In the genomic region with DNA sequence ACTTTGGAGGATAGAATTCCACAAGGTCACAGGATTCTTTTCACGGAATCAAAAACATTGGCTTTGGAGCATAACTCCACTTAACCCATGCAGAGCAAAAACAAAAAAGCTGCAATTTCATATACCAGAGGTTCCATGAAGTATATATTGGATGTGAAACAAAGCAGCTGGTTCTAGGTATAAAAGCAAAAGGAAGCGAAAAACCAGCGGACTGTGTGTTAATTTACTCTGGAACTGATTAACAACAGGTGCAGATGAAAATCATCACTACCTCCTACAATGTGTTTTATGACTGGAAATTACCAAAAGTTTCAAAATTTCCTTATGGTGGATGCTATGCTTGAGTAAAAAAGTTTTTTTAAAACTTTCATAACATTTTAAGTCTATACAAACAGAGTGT, we compare ENCODE assay signal across 1 cellular context.
TF ChIP-seq lines count a peak whose summit lies in the region.

No MANE protein-coding gene starts in this region.

TF ChIP-seq in GM23338, 12 proteins besides CTCF, POLR2A, EP300 and RAD21 (continued from another document):
- TF ChIP-seq, protein P1, sequence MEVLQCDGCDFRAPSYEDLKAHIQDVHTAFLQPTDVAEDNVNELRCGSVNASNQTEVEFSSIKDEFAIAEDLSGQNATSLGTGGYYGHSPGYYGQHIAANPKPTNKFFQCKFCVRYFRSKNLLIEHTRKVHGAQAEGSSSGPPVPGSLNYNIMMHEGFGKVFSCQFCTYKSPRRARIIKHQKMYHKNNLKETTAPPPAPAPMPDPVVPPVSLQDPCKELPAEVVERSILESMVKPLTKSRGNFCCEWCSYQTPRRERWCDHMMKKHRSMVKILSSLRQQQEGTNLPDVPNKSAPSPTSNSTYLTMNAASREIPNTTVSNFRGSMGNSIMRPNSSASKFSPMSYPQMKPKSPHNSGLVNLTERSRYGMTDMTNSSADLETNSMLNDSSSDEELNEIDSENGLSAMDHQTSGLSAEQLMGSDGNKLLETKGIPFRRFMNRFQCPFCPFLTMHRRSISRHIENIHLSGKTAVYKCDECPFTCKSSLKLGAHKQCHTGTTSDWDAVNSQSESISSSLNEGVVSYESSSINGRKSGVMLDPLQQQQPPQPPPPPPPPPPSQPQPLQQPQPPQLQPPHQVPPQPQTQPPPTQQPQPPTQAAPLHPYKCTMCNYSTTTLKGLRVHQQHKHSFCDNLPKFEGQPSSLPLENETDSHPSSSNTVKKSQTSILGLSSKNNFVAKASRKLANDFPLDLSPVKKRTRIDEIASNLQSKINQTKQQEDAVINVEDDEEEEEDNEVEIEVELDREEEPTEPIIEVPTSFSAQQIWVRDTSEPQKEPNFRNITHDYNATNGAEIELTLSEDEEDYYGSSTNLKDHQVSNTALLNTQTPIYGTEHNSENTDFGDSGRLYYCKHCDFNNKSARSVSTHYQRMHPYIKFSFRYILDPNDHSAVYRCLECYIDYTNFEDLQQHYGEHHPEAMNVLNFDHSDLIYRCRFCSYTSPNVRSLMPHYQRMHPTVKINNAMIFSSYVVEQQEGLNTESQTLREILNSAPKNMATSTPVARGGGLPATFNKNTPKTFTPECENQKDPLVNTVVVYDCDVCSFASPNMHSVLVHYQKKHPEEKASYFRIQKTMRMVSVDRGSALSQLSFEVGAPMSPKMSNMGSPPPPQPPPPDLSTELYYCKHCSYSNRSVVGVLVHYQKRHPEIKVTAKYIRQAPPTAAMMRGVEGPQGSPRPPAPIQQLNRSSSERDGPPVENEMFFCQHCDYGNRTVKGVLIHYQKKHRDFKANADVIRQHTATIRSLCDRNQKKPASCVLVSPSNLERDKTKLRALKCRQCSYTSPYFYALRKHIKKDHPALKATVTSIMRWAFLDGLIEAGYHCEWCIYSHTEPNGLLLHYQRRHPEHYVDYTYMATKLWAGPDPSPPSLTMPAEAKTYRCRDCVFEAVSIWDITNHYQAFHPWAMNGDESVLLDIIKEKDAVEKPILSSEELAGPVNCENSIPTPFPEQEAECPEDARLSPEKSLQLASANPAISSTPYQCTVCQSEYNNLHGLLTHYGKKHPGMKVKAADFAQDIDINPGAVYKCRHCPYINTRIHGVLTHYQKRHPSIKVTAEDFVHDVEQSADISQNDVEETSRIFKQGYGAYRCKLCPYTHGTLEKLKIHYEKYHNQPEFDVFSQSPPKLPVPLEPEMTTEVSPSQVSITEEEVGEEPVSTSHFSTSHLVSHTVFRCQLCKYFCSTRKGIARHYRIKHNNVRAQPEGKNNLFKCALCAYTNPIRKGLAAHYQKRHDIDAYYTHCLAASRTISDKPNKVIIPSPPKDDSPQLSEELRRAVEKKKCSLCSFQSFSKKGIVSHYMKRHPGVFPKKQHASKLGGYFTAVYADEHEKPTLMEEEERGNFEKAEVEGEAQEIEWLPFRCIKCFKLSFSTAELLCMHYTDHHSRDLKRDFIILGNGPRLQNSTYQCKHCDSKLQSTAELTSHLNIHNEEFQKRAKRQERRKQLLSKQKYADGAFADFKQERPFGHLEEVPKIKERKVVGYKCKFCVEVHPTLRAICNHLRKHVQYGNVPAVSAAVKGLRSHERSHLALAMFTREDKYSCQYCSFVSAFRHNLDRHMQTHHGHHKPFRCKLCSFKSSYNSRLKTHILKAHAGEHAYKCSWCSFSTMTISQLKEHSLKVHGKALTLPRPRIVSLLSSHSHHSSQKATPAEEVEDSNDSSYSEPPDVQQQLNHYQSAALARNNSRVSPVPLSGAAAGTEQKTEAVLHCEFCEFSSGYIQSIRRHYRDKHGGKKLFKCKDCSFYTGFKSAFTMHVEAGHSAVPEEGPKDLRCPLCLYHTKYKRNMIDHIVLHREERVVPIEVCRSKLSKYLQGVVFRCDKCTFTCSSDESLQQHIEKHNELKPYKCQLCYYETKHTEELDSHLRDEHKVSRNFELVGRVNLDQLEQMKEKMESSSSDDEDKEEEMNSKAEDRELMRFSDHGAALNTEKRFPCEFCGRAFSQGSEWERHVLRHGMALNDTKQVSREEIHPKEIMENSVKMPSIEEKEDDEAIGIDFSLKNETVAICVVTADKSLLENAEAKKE (CRISPR knock-in tag; IDR thresholded peaks at IDR 0.05) = no peak
- TF ChIP-seq ZNF331 (CRISPR knock-in tag; IDR thresholded peaks at IDR 0.05; ENCODE audit: low read depth) = no peak
- no peak for TF ChIP-seq EZH2 (IDR thresholded peaks at IDR 0.05; ENCODE audit: low read depth, unreplicated experiment)
- TF ChIP-seq, protein P2, sequence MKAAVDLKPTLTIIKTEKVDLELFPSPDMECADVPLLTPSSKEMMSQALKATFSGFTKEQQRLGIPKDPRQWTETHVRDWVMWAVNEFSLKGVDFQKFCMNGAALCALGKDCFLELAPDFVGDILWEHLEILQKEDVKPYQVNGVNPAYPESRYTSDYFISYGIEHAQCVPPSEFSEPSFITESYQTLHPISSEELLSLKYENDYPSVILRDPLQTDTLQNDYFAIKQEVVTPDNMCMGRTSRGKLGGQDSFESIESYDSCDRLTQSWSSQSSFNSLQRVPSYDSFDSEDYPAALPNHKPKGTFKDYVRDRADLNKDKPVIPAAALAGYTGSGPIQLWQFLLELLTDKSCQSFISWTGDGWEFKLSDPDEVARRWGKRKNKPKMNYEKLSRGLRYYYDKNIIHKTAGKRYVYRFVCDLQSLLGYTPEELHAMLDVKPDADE (IDR thresholded peaks at IDR 0.05) = no peak
- TF ChIP-seq, protein P3, sequence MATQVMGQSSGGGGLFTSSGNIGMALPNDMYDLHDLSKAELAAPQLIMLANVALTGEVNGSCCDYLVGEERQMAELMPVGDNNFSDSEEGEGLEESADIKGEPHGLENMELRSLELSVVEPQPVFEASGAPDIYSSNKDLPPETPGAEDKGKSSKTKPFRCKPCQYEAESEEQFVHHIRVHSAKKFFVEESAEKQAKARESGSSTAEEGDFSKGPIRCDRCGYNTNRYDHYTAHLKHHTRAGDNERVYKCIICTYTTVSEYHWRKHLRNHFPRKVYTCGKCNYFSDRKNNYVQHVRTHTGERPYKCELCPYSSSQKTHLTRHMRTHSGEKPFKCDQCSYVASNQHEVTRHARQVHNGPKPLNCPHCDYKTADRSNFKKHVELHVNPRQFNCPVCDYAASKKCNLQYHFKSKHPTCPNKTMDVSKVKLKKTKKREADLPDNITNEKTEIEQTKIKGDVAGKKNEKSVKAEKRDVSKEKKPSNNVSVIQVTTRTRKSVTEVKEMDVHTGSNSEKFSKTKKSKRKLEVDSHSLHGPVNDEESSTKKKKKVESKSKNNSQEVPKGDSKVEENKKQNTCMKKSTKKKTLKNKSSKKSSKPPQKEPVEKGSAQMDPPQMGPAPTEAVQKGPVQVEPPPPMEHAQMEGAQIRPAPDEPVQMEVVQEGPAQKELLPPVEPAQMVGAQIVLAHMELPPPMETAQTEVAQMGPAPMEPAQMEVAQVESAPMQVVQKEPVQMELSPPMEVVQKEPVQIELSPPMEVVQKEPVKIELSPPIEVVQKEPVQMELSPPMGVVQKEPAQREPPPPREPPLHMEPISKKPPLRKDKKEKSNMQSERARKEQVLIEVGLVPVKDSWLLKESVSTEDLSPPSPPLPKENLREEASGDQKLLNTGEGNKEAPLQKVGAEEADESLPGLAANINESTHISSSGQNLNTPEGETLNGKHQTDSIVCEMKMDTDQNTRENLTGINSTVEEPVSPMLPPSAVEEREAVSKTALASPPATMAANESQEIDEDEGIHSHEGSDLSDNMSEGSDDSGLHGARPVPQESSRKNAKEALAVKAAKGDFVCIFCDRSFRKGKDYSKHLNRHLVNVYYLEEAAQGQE (IDR thresholded peaks at IDR 0.05; ENCODE audit: unreplicated experiment) = no peak
